ENCODE assay signal across 13 cellular contexts in genomic region chr11:75383246-75383645, GRCh38. TPM values are rescaled to one million over a fixed set of nuclear protein-coding genes. Genes with fewer than 3 reads are reported as not detected.
DNase-seq lines count a peak whose midpoint lies in the region; ATAC-seq, FAIRE-seq and TF ChIP-seq lines count a peak whose summit lies in the region.
"Had no signal": no experiment of that assay in that cellular context is flagged by ENCODE, and none has a peak within 500 bp of the region (broad histone marks: within the 10 kb centered on the region; RNA-seq: fewer than 3 reads in every experiment).

No MANE protein-coding gene starts in this region.

- no TSS peak for BruUV-seq in HepG2 (replicated peaks; lab: Mats Ljungman, UMichigan)

- intact Hi-C loops in activated CD8-positive, alpha-beta T cell treated with anti-CD3 and anti-CD28 coated beads for 36 hours (cut with micrococcal nuclease) = no loop called here
- intact Hi-C loops in HepG2 (cut with micrococcal nuclease; ENCODE audit: unreplicated experiment) = loop anchor here (5.0 kb wide), 1 partner anchor 41 kb away; no protein-coding TSS in a partner anchor
- intact Hi-C loops in Right ventricle myocardium superior (cut with DNase I) = no loop called here

- H3K36me3 Mint-ChIP-seq in activated CD8-positive, alpha-beta T cell treated with anti-CD3 and anti-CD28 coated beads for 36 hours (ENCODE audit: low read depth) = no peaks in the 10 kb centered on the region

- TF ChIP-seq POLR2A in HepG2 (IDR thresholded peaks at IDR 0.05; ENCODE audit: insufficient read depth in 1 of 2, low read depth in 2 of 2, low read length in 2 of 2) (no peak), GM12892 (IDR thresholded peaks at IDR 0.05; ENCODE audit: low read depth, low read length) (no peak)

- H3K9ac ChIP-seq in HepG2 (ENCODE audit: insufficient read depth, low read depth, low read length) = no peak overlapping the region

- no peaks in the 10 kb centered on the region for H3K27me3 Mint-ChIP-seq in activated CD8-positive, alpha-beta T cell treated with anti-CD3 and anti-CD28 coated beads for 36 hours

- no peaks in the 10 kb centered on the region for H4K20me1 ChIP-seq in HepG2 (ENCODE audit: insufficient read depth, low read length)

- TF ChIP-seq CTCF in activated CD8-positive, alpha-beta T cell treated with anti-CD3 and anti-CD28 coated beads for 36 hours (IDR thresholded peaks at IDR 0.05) = no peak
- TF ChIP-seq CTCF in HepG2 (CRISPR knock-in tag; IDR thresholded peaks at IDR 0.05) = no peak

- peak overlapping the region; percentile 67 for H3K27ac Mint-ChIP-seq in activated CD8-positive, alpha-beta T cell treated with anti-CD3 and anti-CD28 coated beads for 36 hours

- peak; percentile 93 for DNase-seq in DMS53 (lab: John Stamatoyannopoulos, UW)
- peak; percentile 53 for DNase-seq in activated CD8-positive, alpha-beta T cell treated with anti-CD3 and anti-CD28 coated beads for 36 hours
- no peak for DNase-seq in HepG2 (ENCODE audit: low spot score)
- DNase-seq in GM12892 (ENCODE audit: insufficient read length) = no peak
- DNase-seq in substantia nigra (lab: John Stamatoyannopoulos, UW) = no peak
- DNase-seq in Right ventricle myocardium superior = no peak
- DNase-seq: cerebellar nuclear complex, DND-41, foreskin keratinocyte, NCI-H1436 had no signal

- H3K79me2 ChIP-seq in HepG2 (ENCODE audit: insufficient read depth, low read length) = no peaks in the 10 kb centered on the region

- no peaks in the 10 kb centered on the region for H3K9me3 ChIP-seq in KOPT-K1 (ENCODE audit: insufficient read depth, low read length, poor library complexity, severe bottlenecking)
- H3K9me3 ChIP-seq in HepG2 (ENCODE audit: low read length) = no peaks in the 10 kb centered on the region

- no peak overlapping the region for H2AFZ ChIP-seq in HepG2 (ENCODE audit: low read length)

- CTCF ChIA-PET in activated CD8-positive, alpha-beta T cell treated with anti-CD3 and anti-CD28 coated beads for 36 hours (lab: Charles Lee) = interaction anchor here (0.7 to 15.3 kb wide), 13 partner anchors 7 to 149 kb away, joined by 3 to 442 read pairs (median 4); no protein-coding TSS in a partner anchor
- CTCF ChIA-PET in HepG2 (lab: Yijun Ruan, JAX; ENCODE audit: low intra/inter-chr PET ratio, low total read pairs) = interaction anchor here (1.0 to 3.7 kb wide), 4 partner anchors 30 to 103 kb away, joined by 3 to 37 read pairs (median 18); no protein-coding TSS in a partner anchor

- POLR2A ChIA-PET in activated CD8-positive, alpha-beta T cell treated with anti-CD3 and anti-CD28 coated beads for 36 hours (lab: Charles Lee) = interaction anchor here (0.9 to 2.4 kb wide), 4 partner anchors 16 to 103 kb away, joined by 4 to 8 read pairs (median 4); partner anchors contain the start of gene RPS3
- POLR2A ChIA-PET in HepG2 (lab: Yijun Ruan, JAX) = no interaction called here

- H3K27ac ChIP-seq in KOPT-K1 (ENCODE audit: low read depth, low read length, poor library complexity, severe bottlenecking) (peak overlapping the region; percentile 35), HepG2 (ENCODE audit: extremely low read length, insufficient read depth, low read length) (no peak overlapping the region), substantia nigra (ENCODE audit: low read depth, low read length, poor library complexity, severe bottlenecking) (no peak overlapping the region)
- H3K27ac ChIP-seq: foreskin keratinocyte had no signal

- TF ChIP-seq RAD21 in HepG2 (CRISPR knock-in tag; IDR thresholded peaks at IDR 0.05) = no peak

- peaks cover 19% of the 10 kb centered on the region for H3K4me1 Mint-ChIP-seq in activated CD8-positive, alpha-beta T cell treated with anti-CD3 and anti-CD28 coated beads for 36 hours (ENCODE audit: low read depth)

- H3K4me1 ChIP-seq in HepG2 (ENCODE audit: insufficient read depth, low read length) = peaks cover 59% of the 10 kb centered on the region
- H3K4me1 ChIP-seq: foreskin keratinocyte had no signal

- H3K9me3 Mint-ChIP-seq in activated CD8-positive, alpha-beta T cell treated with anti-CD3 and anti-CD28 coated beads for 36 hours = no peaks in the 10 kb centered on the region

- TF ChIP-seq EP300 in HepG2 (IDR thresholded peaks at IDR 0.05; ENCODE audit: low read depth in 2 of 2, low read length in 2 of 2) (no peak), HepG2 (CRISPR knock-in tag; IDR thresholded peaks at IDR 0.05; ENCODE audit: borderline replicate concordance) (no peak)

- H3K27me3 ChIP-seq in HepG2 (ENCODE audit: control insufficient read depth in 1 of 2, insufficient read depth in 2 of 2, low read length in 2 of 2) = no peaks in the 10 kb centered on the region
- H3K27me3 ChIP-seq: foreskin keratinocyte had no signal

- no peak overlapping the region for H3K4me3 ChIP-seq in HepG2 (replicated peaks in 1 of 3; ENCODE audit: insufficient read depth in 1 of 3, low read depth in 2 of 3, low read length in 3 of 3)
- H3K4me3 ChIP-seq: lung had no signal

- in situ Hi-C loops in HepG2 (cut with HindIII; ENCODE audit: extremely low pct_ligation_motif_present, low pct_unique_long_range_greater_than_20kb) = loop anchor here (5.0 kb wide), 2 partner anchors 56 to 101 kb away; no protein-coding TSS in a partner anchor

- peak; percentile 68 for ATAC-seq in activated CD8-positive, alpha-beta T cell treated with anti-CD3 and anti-CD28 coated beads for 36 hours
- ATAC-seq in HepG2 (no peak), HG02852 (IDR thresholded peaks at IDR 0.05; ENCODE audit: unreplicated experiment) (no peak), Right ventricle myocardium superior (ENCODE audit: poor library complexity) (no peak)
- ATAC-seq: foreskin keratinocyte had no signal

- 23% methylated on average over 3 of the region's 3 CpGs for WGBS in HepG2 (ENCODE audit: low lambda C conversion rate)

- H3K4me2 ChIP-seq in HepG2 (ENCODE audit: low read depth, low read length) = no peak overlapping the region

- H3K4me3 Mint-ChIP-seq in activated CD8-positive, alpha-beta T cell treated with anti-CD3 and anti-CD28 coated beads for 36 hours = no peak overlapping the region

- no peaks in the 10 kb centered on the region for H3K36me3 ChIP-seq in KOPT-K1 (ENCODE audit: insufficient read depth, low read length)
- no peaks in the 10 kb centered on the region for H3K36me3 ChIP-seq in HepG2 (replicated peaks in 1 of 2; ENCODE audit: control insufficient read depth in 1 of 2, insufficient read depth in 2 of 2, low read length in 2 of 2)

- no peak for FAIRE-seq in HepG2 (lab: Jason Lieb, UNC)
- no peak for FAIRE-seq in GM12892 (lab: Jason Lieb, UNC)

RNA-seq across cellular contexts. Expression of gene RPS3, which starts 16.1 kb away (rescaled TPM):
- total RNA-seq in activated CD8-positive, alpha-beta T cell treated with anti-CD3 and anti-CD28 coated beads for 36 hours = 1,000 to 10,000 TPM; 4,906 to 4,954 TPM
- total RNA-seq in HepG2 (2016; rRNA removed; fragmentation: Illumina TruSeq; extraction: Trizol) (2,143 and 2,814 TPM in 2 replicates), Right ventricle myocardium superior (827 TPM)
- 3,026 and 3,837 TPM in 2 replicates for total RNA-seq in HepG2 (2016; cell fraction: cytosol; rRNA removed; fragmentation: Illumina TruSeq; extraction: Trizol; ENCODE audit: low read depth)
- 2,366 and 2,701 TPM in 2 replicates for total RNA-seq in HepG2 (2016; cell fraction: insoluble cytoplasmic fraction; rRNA removed; fragmentation: Illumina TruSeq; extraction: Trizol)
- 5,197 and 5,735 TPM in 2 replicates for total RNA-seq in HepG2 (2016; cell fraction: membrane; rRNA removed; fragmentation: Illumina TruSeq; extraction: Trizol)
- total RNA-seq in HepG2 (2016; cell fraction: nucleus; rRNA removed; fragmentation: Illumina TruSeq; extraction: Trizol) = 799 and 826 TPM in 2 replicates
- 3,295 and 3,616 TPM in 2 replicates for polyA plus RNA-seq in HepG2 (2011; rRNA removed)
- polyA plus RNA-seq in HepG2 (2011; cell fraction: cytosol; rRNA removed) = 3,790 and 3,975 TPM in 2 replicates
- polyA plus RNA-seq in HepG2 (2011; cell fraction: nucleus; rRNA removed) = 1,120 and 1,329 TPM in 2 replicates
- 4,677 and 5,383 TPM in 2 replicates for polyA plus RNA-seq in HepG2 (2012)
- polyA plus RNA-seq in HepG2 (2016; cell fraction: cytosol; fragmentation: Illumina TruSeq; extraction: Trizol; ENCODE audit: low read depth) = 4,653 and 5,328 TPM in 2 replicates
- 3,740 and 3,849 TPM in 2 replicates for polyA plus RNA-seq in HepG2 (2016; cell fraction: insoluble cytoplasmic fraction; fragmentation: Illumina TruSeq; extraction: Trizol; ENCODE audit: low read depth)
- polyA plus RNA-seq in HepG2 (2016; cell fraction: membrane; fragmentation: Illumina TruSeq; extraction: Trizol; ENCODE audit: low read depth) = 7,247 and 7,550 TPM in 2 replicates
- polyA plus RNA-seq in HepG2 (2016; cell fraction: nucleus; fragmentation: Illumina TruSeq; extraction: Trizol; ENCODE audit: insufficient read depth, low read depth) = 2,020 and 2,028 TPM in 2 replicates
- 1,170 and 2,337 TPM in 2 replicates for polyA minus RNA-seq in HepG2 (2011; rRNA and poly(A)+ RNA removed; ENCODE audit: low replicate concordance)
- 547 and 597 TPM in 2 replicates for polyA minus RNA-seq in HepG2 (2011; cell fraction: cytosol; rRNA and poly(A)+ RNA removed)
- 281 and 352 TPM in 2 replicates for polyA minus RNA-seq in HepG2 (2011; cell fraction: nucleus; rRNA and poly(A)+ RNA removed)
- polyA plus RNA-seq in GM12892 (2012; ENCODE audit: missing spikeins) = 7,421 TPM

RNA-seq across cellular contexts. Expression of gene ARRB1, which starts 31.8 kb away (rescaled TPM):
- 10 to 100 TPM; 16.2 to 18.8 TPM for total RNA-seq in activated CD8-positive, alpha-beta T cell treated with anti-CD3 and anti-CD28 coated beads for 36 hours
- 22.5 and 25.2 TPM in 2 replicates for total RNA-seq in HepG2 (2016; rRNA removed; fragmentation: Illumina TruSeq; extraction: Trizol)
- total RNA-seq in HepG2 (2016; cell fraction: cytosol; rRNA removed; fragmentation: Illumina TruSeq; extraction: Trizol; ENCODE audit: low read depth) = 15.2 and 19.6 TPM in 2 replicates
- total RNA-seq in HepG2 (2016; cell fraction: insoluble cytoplasmic fraction; rRNA removed; fragmentation: Illumina TruSeq; extraction: Trizol) = 21.7 and 25.0 TPM in 2 replicates
- 20.4 and 20.9 TPM in 2 replicates for total RNA-seq in HepG2 (2016; cell fraction: membrane; rRNA removed; fragmentation: Illumina TruSeq; extraction: Trizol)
- total RNA-seq in HepG2 (2016; cell fraction: nucleus; rRNA removed; fragmentation: Illumina TruSeq; extraction: Trizol) = 15.7 and 24.9 TPM in 2 replicates
- 35.7 and 35.9 TPM in 2 replicates for polyA plus RNA-seq in HepG2 (2011; rRNA removed)
- 33.5 and 41.0 TPM in 2 replicates for polyA plus RNA-seq in HepG2 (2011; cell fraction: cytosol; rRNA removed)
- polyA plus RNA-seq in HepG2 (2011; cell fraction: nucleus; rRNA removed) = 50.3 and 56.4 TPM in 2 replicates
- polyA plus RNA-seq in HepG2 (2012) = 25.7 and 29.8 TPM in 2 replicates
- 19.3 and 20.1 TPM in 2 replicates for polyA plus RNA-seq in HepG2 (2016; cell fraction: cytosol; fragmentation: Illumina TruSeq; extraction: Trizol; ENCODE audit: low read depth)
- polyA plus RNA-seq in HepG2 (2016; cell fraction: insoluble cytoplasmic fraction; fragmentation: Illumina TruSeq; extraction: Trizol; ENCODE audit: low read depth) = 33.2 and 40.0 TPM in 2 replicates
- polyA plus RNA-seq in HepG2 (2016; cell fraction: membrane; fragmentation: Illumina TruSeq; extraction: Trizol; ENCODE audit: low read depth) = 23.0 and 27.7 TPM in 2 replicates
- polyA plus RNA-seq in HepG2 (2016; cell fraction: nucleus; fragmentation: Illumina TruSeq; extraction: Trizol; ENCODE audit: insufficient read depth, low read depth) = 26.7 and 32.1 TPM in 2 replicates
- polyA minus RNA-seq in HepG2 (2011; rRNA and poly(A)+ RNA removed; ENCODE audit: low replicate concordance) = 48.7 and 175 TPM in 2 replicates
- polyA minus RNA-seq in HepG2 (2011; cell fraction: cytosol; rRNA and poly(A)+ RNA removed) = 37.4 and 40.0 TPM in 2 replicates
- polyA minus RNA-seq in HepG2 (2011; cell fraction: nucleus; rRNA and poly(A)+ RNA removed) = 68.6 and 72.2 TPM in 2 replicates
- polyA plus RNA-seq in GM12892 (2012; ENCODE audit: missing spikeins) = 2.1 TPM
- 24.6 TPM for total RNA-seq in Right ventricle myocardium superior

RNA-seq across cellular contexts. Expression of gene KLHL35, which starts 49.8 kb away (rescaled TPM):
- total RNA-seq in activated CD8-positive, alpha-beta T cell treated with anti-CD3 and anti-CD28 coated beads for 36 hours = under 1 TPM; 0.16 to 0.77 TPM
- total RNA-seq in HepG2 (2016; rRNA removed; fragmentation: Illumina TruSeq; extraction: Trizol) (not detected in 2 replicates), Right ventricle myocardium superior (0.48 TPM)
- not detected in 2 replicates for total RNA-seq in HepG2 (2016; cell fraction: cytosol; rRNA removed; fragmentation: Illumina TruSeq; extraction: Trizol; ENCODE audit: low read depth)
- not detected in 2 replicates for total RNA-seq in HepG2 (2016; cell fraction: insoluble cytoplasmic fraction; rRNA removed; fragmentation: Illumina TruSeq; extraction: Trizol)
- not detected in 2 replicates for total RNA-seq in HepG2 (2016; cell fraction: membrane; rRNA removed; fragmentation: Illumina TruSeq; extraction: Trizol)
- total RNA-seq in HepG2 (2016; cell fraction: nucleus; rRNA removed; fragmentation: Illumina TruSeq; extraction: Trizol) = not detected in 2 replicates
- not detected in 2 replicates for polyA plus RNA-seq in HepG2 (2011; rRNA removed)
- polyA plus RNA-seq in HepG2 (2011; cell fraction: cytosol; rRNA removed) = 0.03 TPM in 1 of 2 replicates, not detected in the other
- 0.10 and 0.14 TPM in 2 replicates for polyA plus RNA-seq in HepG2 (2011; cell fraction: nucleus; rRNA removed)
- 0.12 TPM in 1 of 2 replicates, not detected in the other for polyA plus RNA-seq in HepG2 (2012)
- not detected in 2 replicates for polyA plus RNA-seq in HepG2 (2016; cell fraction: cytosol; fragmentation: Illumina TruSeq; extraction: Trizol; ENCODE audit: low read depth)
- not detected in 2 replicates for polyA plus RNA-seq in HepG2 (2016; cell fraction: insoluble cytoplasmic fraction; fragmentation: Illumina TruSeq; extraction: Trizol; ENCODE audit: low read depth)
- polyA plus RNA-seq in HepG2 (2016; cell fraction: membrane; fragmentation: Illumina TruSeq; extraction: Trizol; ENCODE audit: low read depth) = not detected in 2 replicates
- polyA plus RNA-seq in HepG2 (2016; cell fraction: nucleus; fragmentation: Illumina TruSeq; extraction: Trizol; ENCODE audit: insufficient read depth, low read depth) = 1.3 TPM in 1 of 2 replicates, not detected in the other
- 9.7 TPM in 1 of 2 replicates, not detected in the other for polyA minus RNA-seq in HepG2 (2011; rRNA and poly(A)+ RNA removed; ENCODE audit: low replicate concordance)
- 0.70 TPM in 1 of 2 replicates, not detected in the other for polyA minus RNA-seq in HepG2 (2011; cell fraction: cytosol; rRNA and poly(A)+ RNA removed)
- polyA minus RNA-seq in HepG2 (2011; cell fraction: nucleus; rRNA and poly(A)+ RNA removed) = 0.64 TPM in 1 of 2 replicates, not detected in the other
- polyA plus RNA-seq in GM12892 (2012; ENCODE audit: missing spikeins) = 0.87 TPM

Comparison
In these comparisons a context has a peak if more than half of its experiments do, and no peak if none do; other contexts are left out.
1. DNase-seq: peak in DMS53 (single experiment) and activated CD8-positive, alpha-beta T cell treated with anti-CD3 and anti-CD28 coated beads for 36 hours (single experiment); none in HepG2 (single experiment), GM12892 (single experiment), substantia nigra (0 of 49) and Right ventricle myocardium superior (single experiment).